In genomic region chr15:91852741-91853500, GRCh38 we compare ENCODE assay signal across 8 cellular contexts. TPM values are rescaled to one million over a fixed set of nuclear protein-coding genes. Genes with fewer than 3 reads are reported as not detected.
DNase-seq lines count a peak whose midpoint lies in the region; ATAC-seq and TF ChIP-seq lines count a peak whose summit lies in the region.

No MANE protein-coding gene starts in this region.

- peak; percentile 54 to 64 for TF ChIP-seq CTCF in GM23338 (conservative IDR thresholded peaks at IDR 0.05; ENCODE audit: low read depth in 2 of 2)
- peak; percentile 67 to 88 (median 80) for TF ChIP-seq CTCF in prostate gland (IDR thresholded peaks at IDR 0.05)

- H3F3A ChIP-seq in GM23338 (replicated peaks; ENCODE audit: low read depth): 0 out of 2 replicates have a peak, but pooled peaks cover 13% of the 10 kb centered on the region

- WGBS in right cardiac atrium: under 1% methylated on average over 70 of the region's 70 CpGs
- WGBS in prostate gland: under 1% methylated on average over 53 of the region's 70 CpGs
- WGBS in aorta, 2 donors: 0% methylated on average over 58 to 70 of the region's 70 CpGs

- H3K9me2 ChIP-seq in GM23338 (ENCODE audit: insufficient read depth) (no peaks in the 10 kb centered on the region), Karpas-422 (replicated peaks; ENCODE audit: insufficient read depth, low read length) (no peaks in the 10 kb centered on the region)

- DNase-seq in G401 (ENCODE audit: low spot score): peak; percentile 61
- DNase-seq in GM23338 (ENCODE audit: low spot score): peak; percentile 75
- peak; percentile 92 for DNase-seq in Karpas-422
- peak; percentile 71 to 80 (median 72) for DNase-seq in T-helper 17 cell
- DNase-seq in right cardiac atrium: peak; percentile 85 to 93 (median 92)
- peak; percentile 57 for DNase-seq in prostate gland (ENCODE audit: low spot score)
- DNase-seq in aorta: peak; percentile 90

- H3K27ac Mint-ChIP-seq in GM23338 (no peak overlapping the region), T-helper 17 cell (peak overlapping the region; percentile 91)

- peaks cover 23% of the 10 kb centered on the region for H3K79me2 ChIP-seq in GM23338 (replicated peaks; ENCODE audit: insufficient read depth)
- peaks cover 38% of the 10 kb centered on the region for H3K79me2 ChIP-seq in Karpas-422 (ENCODE audit: low read length)

- H3K9me3 Mint-ChIP-seq in GM23338: no peaks in the 10 kb centered on the region

- H2AFZ ChIP-seq in GM23338: peak overlapping the region; percentile 98
- H2AFZ ChIP-seq in Karpas-422 (ENCODE audit: low read length): no peak overlapping the region; the same call in 1 of the 2 replicates

- H3K27ac ChIP-seq in GM23338 (ENCODE audit: low read depth) (no peak overlapping the region), Karpas-422 (ENCODE audit: low read length) (peak overlapping the region; percentile 100), angular gyrus (ENCODE audit: low read depth, low read length) (peak overlapping the region; percentile 93), right cardiac atrium (ENCODE audit: low read length) (peak overlapping the region; percentile 94), prostate gland (peak overlapping the region; percentile 83), aorta (ENCODE audit: low read depth in 1 of 2, low read length in 2 of 2) (peak overlapping the region; percentile 73 to 97)

- H3K4me1 Mint-ChIP-seq in GM23338 (peaks cover 38% of the 10 kb centered on the region), T-helper 17 cell (peaks cover 51% of the 10 kb centered on the region)

- H4K20me1 ChIP-seq in GM23338 (replicated peaks; ENCODE audit: insufficient read depth): peaks cover 7% of the 10 kb centered on the region
- H4K20me1 ChIP-seq in Karpas-422 (ENCODE audit: insufficient read depth, low read depth, low read length): no peaks in the 10 kb centered on the region; the same call in 1 of the 2 replicates

- peaks cover 19% of the 10 kb centered on the region for H3K27me3 Mint-ChIP-seq in GM23338 (ENCODE audit: insufficient read depth, low read depth, poor library complexity)
- no peaks in the 10 kb centered on the region for H3K27me3 Mint-ChIP-seq in T-helper 17 cell

- H3K4me2 ChIP-seq in GM23338 (peak overlapping the region; percentile 89), Karpas-422 (ENCODE audit: low read depth, low read length, poor library complexity, severe bottlenecking) (peak overlapping the region; percentile 72)

- H3K36me3 ChIP-seq in GM23338 (ENCODE audit: insufficient read depth) (no peaks in the 10 kb centered on the region), Karpas-422 (ENCODE audit: insufficient read depth, low read length) (no peaks in the 10 kb centered on the region), prostate gland (no peaks in the 10 kb centered on the region), aorta (ENCODE audit: control insufficient read depth in 1 of 2, insufficient read depth in 2 of 2, low read length in 1 of 2) (no peaks in the 10 kb centered on the region)

- no peaks in the 10 kb centered on the region for H3K9me3 ChIP-seq in Karpas-422 (ENCODE audit: low read length)
- H3K9me3 ChIP-seq in T-helper 17 cell (ENCODE audit: control insufficient read depth, low read length, poor library complexity, severe bottlenecking): no peaks in the 10 kb centered on the region
- H3K9me3 ChIP-seq in right cardiac atrium (ENCODE audit: control insufficient read depth, low read length): no peaks in the 10 kb centered on the region
- H3K9me3 ChIP-seq in prostate gland: no peaks in the 10 kb centered on the region
- H3K9me3 ChIP-seq in aorta (ENCODE audit: control insufficient read depth, low read length): no peaks in the 10 kb centered on the region

- H3K36me3 Mint-ChIP-seq in GM23338 (ENCODE audit: low read depth) (no peaks in the 10 kb centered on the region), T-helper 17 cell (ENCODE audit: low read depth) (no peaks in the 10 kb centered on the region)

- H3K4me3 ChIP-seq in GM23338: peak overlapping the region; percentile 78
- H3K4me3 ChIP-seq in Karpas-422 (ENCODE audit: low read length): peak overlapping the region; percentile 72
- peak overlapping the region; percentile 81 for H3K4me3 ChIP-seq in right cardiac atrium (ENCODE audit: low read length)
- H3K4me3 ChIP-seq in prostate gland: peak overlapping the region; percentile 49 to 60
- peak overlapping the region; percentile 93 to 96 for H3K4me3 ChIP-seq in aorta (ENCODE audit: low read length in 2 of 2)

- in situ Hi-C loops in G401 (cut with HindIII; ENCODE audit: low sequenced_read_pairs): no loop called here

- peaks cover 17% of the 10 kb centered on the region for H3K27me3 ChIP-seq in GM23338 (ENCODE audit: insufficient read depth)
- H3K27me3 ChIP-seq in Karpas-422 (ENCODE audit: low read length): no peaks in the 10 kb centered on the region
- no peaks in the 10 kb centered on the region for H3K27me3 ChIP-seq in right cardiac atrium (ENCODE audit: control insufficient read depth, insufficient read depth)
- H3K27me3 ChIP-seq in prostate gland (replicated peaks; ENCODE audit: insufficient read depth): no peaks in the 10 kb centered on the region
- H3K27me3 ChIP-seq in aorta (ENCODE audit: control insufficient read depth in 1 of 2, insufficient read depth in 2 of 2, low read length in 1 of 2): no peaks in the 10 kb centered on the region

- peak; percentile 71 for ATAC-seq in GM23338
- ATAC-seq in T-helper 17 cell: peak; percentile 65
- peak; percentile 88 to 90 for ATAC-seq in right cardiac atrium
- peak; percentile 90 for ATAC-seq in aorta (ENCODE audit: low FRiP score)

- H3K4me3 Mint-ChIP-seq in GM23338 (peak overlapping the region; percentile 77), T-helper 17 cell (peak overlapping the region; percentile 89)

- intact Hi-C loops in right cardiac atrium (cut with DNase I): loop anchor here (5.0 to 10.0 kb wide), 8 partner anchors 72 to 551 kb away; no protein-coding TSS in a partner anchor
- intact Hi-C loops in prostate gland (cut with DNase I): loop anchor here (2.0 to 5.0 kb wide), 3 partner anchors 89 to 550 kb away; no protein-coding TSS in a partner anchor
- intact Hi-C loops in aorta (cut with DNase I): loop anchor here (2.0 to 10.0 kb wide), 7 partner anchors 64 to 548 kb away; no protein-coding TSS in a partner anchor

- H3K4me1 ChIP-seq in GM23338 (ENCODE audit: insufficient read depth) (peaks cover 36% of the 10 kb centered on the region), Karpas-422 (ENCODE audit: low read length) (peaks cover 39% of the 10 kb centered on the region), right cardiac atrium (ENCODE audit: control insufficient read depth, insufficient read depth, low read length) (peaks cover 22% of the 10 kb centered on the region), prostate gland (replicated peaks) (no peaks in the 10 kb centered on the region), aorta (ENCODE audit: control insufficient read depth in 1 of 2, insufficient read depth in 2 of 2, low read length in 2 of 2) (no peaks in the 10 kb centered on the region)

- no peak for TF ChIP-seq POLR2A in prostate gland (IDR thresholded peaks at IDR 0.05)

- H3K9ac ChIP-seq in Karpas-422 (ENCODE audit: low read length): peak overlapping the region; percentile 80

TF ChIP-seq in GM23338, 12 proteins besides CTCF, POLR2A, EP300 and RAD21 (continues in another document):
- no peak for TF ChIP-seq POLR2AphosphoS5 (IDR thresholded peaks at IDR 0.05; ENCODE audit: low read depth)
- no peak for TF ChIP-seq REST (IDR thresholded peaks at IDR 0.05; ENCODE audit: unreplicated experiment)
- TF ChIP-seq ETS1 (IDR thresholded peaks at IDR 0.05): no peak
- TF ChIP-seq STAT1 (IDR thresholded peaks at IDR 0.05; ENCODE audit: unreplicated experiment): no peak
- no peak for TF ChIP-seq ZNF331 (CRISPR knock-in tag; IDR thresholded peaks at IDR 0.05; ENCODE audit: low read depth)

RNA-seq across cellular contexts. Expression of gene SLCO3A1, which starts 0.6 kb away (rescaled TPM):
- total RNA-seq in G401 (2014; rRNA removed; shearing (Covaris generic)): not detected in 2 replicates
- total RNA-seq in GM23338 (2014; rRNA removed; shearing (Covaris generic)): 9.4 and 11.5 TPM in 2 replicates
- polyA plus RNA-seq in GM23338 (2016; fragmentation: Nextera tagmentation; extraction: Ambion mirVana) (7.3 and 10.7 TPM in 2 replicates), right cardiac atrium (42.1 TPM), aorta (10 to 100 TPM in 1 of 2 donors, 1 to 10 TPM in 1; 9.6 to 29.1 TPM)
- 20.9 and 36.2 TPM in 2 replicates for total RNA-seq in Karpas-422 (2014; rRNA removed; shearing (Covaris generic); ENCODE audit: low replicate concordance)
- total RNA-seq in T-helper 17 cell (10 to 100 TPM; 55.9 to 65.1 TPM), right cardiac atrium (10 to 100 TPM; 37.4 to 52.0 (median 46.2) TPM), prostate gland (10 to 100 TPM in 1 of 2 donors, 1 to 10 TPM in 1; 7.4 to 35.3 TPM), aorta (10 to 100 TPM; 39.7 to 60.7 TPM)
